Comparison of ENCODE assay signal across 25 cellular contexts in genomic region chr3:133693821-133694220, GRCh38.
"Had no signal": no experiment of that assay in that cellular context is flagged by ENCODE, and none has a peak within 500 bp of the region (broad histone marks: within the 10 kb centered on the region; RNA-seq: fewer than 3 reads in every experiment).

No MANE protein-coding gene starts in this region.

- H3K36me3 ChIP-seq: gastroesophageal sphincter, heart left ventricle, lower lobe of right lung, ovary, thoracic aorta, tibial nerve, upper lobe of left lung, uterus had no signal

- H3K27ac ChIP-seq: epithelial cell of prostate, foreskin keratinocyte, gastroesophageal sphincter, heart left ventricle, hepatocyte, lower lobe of right lung, ovary, psoas muscle, thoracic aorta, tibial nerve, upper lobe of left lung, uterus had no signal

- H3K9me3 Mint-ChIP-seq: endodermal cell, natural killer cell had no signal

- H3K27ac Mint-ChIP-seq: dendritic cell treated with granulocyte-macrophage colony-stimulating factor and Interleukin-4, amounts not matched to agents 40 ng/mL and 50 ng/mL, for 4 days; endodermal cell; natural killer cell had no signal

- ATAC-seq: esophagus mucosa, foreskin keratinocyte, gastroesophageal sphincter, heart left ventricle, left ventricle myocardium superior, natural killer cell, psoas muscle had no signal

- H3K4me1 Mint-ChIP-seq: endodermal cell, natural killer cell had no signal

- H3K27me3 ChIP-seq: gastroesophageal sphincter, heart left ventricle, hepatocyte, ovary, tibial nerve, upper lobe of left lung, uterus had no signal

- H3K4me3 ChIP-seq: gastroesophageal sphincter, heart left ventricle, hepatocyte, lower lobe of right lung, ovary, psoas muscle, thoracic aorta, tibial nerve, upper lobe of left lung, uterus had no signal

- H3K27me3 Mint-ChIP-seq: dendritic cell treated with granulocyte-macrophage colony-stimulating factor and Interleukin-4, amounts not matched to agents 40 ng/mL and 50 ng/mL, for 4 days had no signal

- H3K4me1 ChIP-seq: foreskin keratinocyte, gastroesophageal sphincter, heart left ventricle, lower lobe of right lung, psoas muscle, tibial nerve, upper lobe of left lung, uterus had no signal

- H3K4me3 Mint-ChIP-seq: dendritic cell treated with granulocyte-macrophage colony-stimulating factor and Interleukin-4, amounts not matched to agents 40 ng/mL and 50 ng/mL, for 4 days; endodermal cell; natural killer cell had no signal

- H3K9me3 ChIP-seq: gastroesophageal sphincter, lower lobe of right lung, ovary, psoas muscle, thoracic aorta, tibial nerve, upper lobe of left lung, uterus had no signal

- H3K36me3 Mint-ChIP-seq: natural killer cell had no signal

- DNase-seq: effector CD8-positive, alpha-beta T cell; endodermal cell; foreskin keratinocyte; heart left ventricle; left ventricle myocardium superior; lower lobe of right lung; natural killer cell; occipital lobe; ovary; psoas muscle; right cardiac atrium; small intestine; stimulated activated CD4-positive, alpha-beta T cell treated with anti-CD3 and anti-CD28 coated beads, Interleukin-15, amount 100 ng/mL, for 24 hours; stimulated activated CD4-positive, alpha-beta T cell treated with anti-CD3 and anti-CD28 coated beads, Interleukin-2, amount 100 ng/mL, for 48 hours; stimulated activated naive CD4-positive, alpha-beta T cell; substantia nigra; upper lobe of left lung; uterus had no signal
